Comparison of ENCODE assay signal across 25 cellular contexts in genomic region chrY:7455626-7456025, GRCh38.
DNase-seq lines count a peak whose midpoint lies in the region; ATAC-seq, FAIRE-seq and TF ChIP-seq lines count a peak whose summit lies in the region.
"Had no signal": no experiment of that assay in that cellular context is flagged by ENCODE, and none has a peak within 500 bp of the region (broad histone marks: within the 10 kb centered on the region; RNA-seq: fewer than 3 reads in every experiment).

No MANE protein-coding gene starts in this region.

- no peak for TF ChIP-seq CTCF in bronchial epithelial cell (IDR thresholded peaks at IDR 0.05; ENCODE audit: insufficient read depth, low read length, severe bottlenecking)
- no peak for TF ChIP-seq CTCF in foreskin keratinocyte (conservative IDR thresholded peaks at IDR 0.05)

- H3K27ac ChIP-seq in foreskin keratinocyte, result peak overlapping the region; percentile 97
- H3K27ac ChIP-seq: 22Rv1, gastrocnemius medialis, left lung had no signal

- DNase-seq in A172 (ENCODE audit: low spot score) (peak; percentile 74), HCEC 1CT (peak; percentile 86), bronchial epithelial cell (ENCODE audit: low read depth) (peak; percentile 73), foreskin keratinocyte (peak in 1 of 2 donors; percentile 61), NCI-H2081 treated with DMSO at 0.1 percent for 48 hours (lab: John Stamatoyannopoulos, UW) (no peak), NCI-H510A (lab: John Stamatoyannopoulos, UW) (no peak), KBM-7 (no peak)
- no peak for DNase-seq in activated T-cell treated with anti-CD3 and anti-CD28 coated beads, Interleukin-2, amount 50 U/mL, for 48 hours
- DNase-seq: activated CD4-positive, alpha-beta T cell treated with anti-CD3 and anti-CD28 coated beads, Interleukin-2, amount 10 ng/mL, durations not matched to agents 24 days and 14 days; activated T-cell treated with anti-CD3 and anti-CD28 coated beads, Interleukin-2, amount 50 U/mL, for 4 hours; BE2C; gastrocnemius medialis; GF-D8; left lung; mesendoderm; naive thymus-derived CD4-positive, alpha-beta T cell; OCI-M1; stimulated activated CD4-positive, alpha-beta T cell treated with anti-CD3 and anti-CD28 coated beads, Interleukin-4, amount 100 ng/mL, for 24 hours; T-helper 9 cell had no signal

- no peak for ATAC-seq in foreskin keratinocyte
- ATAC-seq: activated T-cell treated with anti-CD3 and anti-CD28 coated beads, Interleukin-2, amount 50 U/mL, for 4 hours; gastrocnemius medialis; left lung; naive thymus-derived CD4-positive, alpha-beta T cell; Right ventricle myocardium inferior; sciatic nerve; stimulated activated effector memory CD8-positive, alpha-beta T cell treated with anti-CD3 and anti-CD28 coated beads, Interleukin-12 subunit alpha, Interleukin-12 subunit beta, amount 100 ng/mL, for 72 hours had no signal

- no peak for FAIRE-seq in bronchial epithelial cell (lab: Jason Lieb, UNC)
- FAIRE-seq: urothelium cell line had no signal

- H3K27me3 ChIP-seq in bronchial epithelial cell (ENCODE audit: control insufficient read depth, insufficient read depth, low read length) (no peaks in the 10 kb centered on the region), foreskin keratinocyte (no peaks in the 10 kb centered on the region)
- H3K27me3 ChIP-seq: BE2C, gastrocnemius medialis, left lung had no signal

- H3K36me3 ChIP-seq in bronchial epithelial cell (ENCODE audit: control insufficient read depth, insufficient read depth, low read length), result no peaks in the 10 kb centered on the region
- H3K36me3 ChIP-seq: BE2C, gastrocnemius medialis, HAP-1, left lung had no signal

- in situ Hi-C loops in KBM-7 (cut with MboI; ENCODE audit: low pct_unique_long_range_greater_than_20kb, low sequenced_read_pairs), result no loop called here

- H3K4me3 ChIP-seq in bronchial epithelial cell (ENCODE audit: low read depth, low read length), result no peak overlapping the region
- H3K4me3 ChIP-seq: gastrocnemius medialis, HAP-1, left lung had no signal

- peaks cover 4% of the 10 kb centered on the region for H3K4me1 ChIP-seq in foreskin keratinocyte
- H3K4me1 ChIP-seq: BE2C, gastrocnemius medialis, HAP-1, left lung had no signal

Comparison
In these comparisons a context has a peak if more than half of its experiments do, and no peak if none do; other contexts are left out.
1. DNase-seq: peak in A172 (single experiment), HCEC 1CT (single experiment) and bronchial epithelial cell (single experiment); none in NCI-H2081 treated with DMSO at 0.1 percent for 48 hours (single experiment), NCI-H510A (single experiment), activated T-cell treated with anti-CD3 and anti-CD28 coated beads, Interleukin-2, amount 50 U/mL, for 48 hours (0 of 2) and KBM-7 (single experiment).